21 cellular contexts compared by ENCODE assay signal in genomic region chr12:70309348-70309747, GRCh38.
"Had no signal": no experiment of that assay in that cellular context is flagged by ENCODE, and none has a peak within 500 bp of the region (broad histone marks: within the 10 kb centered on the region; RNA-seq: fewer than 3 reads in every experiment).

No MANE protein-coding gene starts in this region.

- H3K9me3 Mint-ChIP-seq: immature natural killer cell, type B pancreatic cell had no signal

- FAIRE-seq: endothelial cell of umbilical vein, urothelium cell line had no signal

- H3K4me1 Mint-ChIP-seq: endodermal cell, nephron progenitor cell had no signal

- H3K27me3 Mint-ChIP-seq: naive B cell, type B pancreatic cell had no signal

- H3K27ac Mint-ChIP-seq: endodermal cell, nephron progenitor cell, type B pancreatic cell had no signal

- H3K9me3 ChIP-seq: gastroesophageal sphincter, left ventricle myocardium inferior, psoas muscle had no signal

- ATAC-seq: gastroesophageal sphincter, left cardiac atrium, psoas muscle, sciatic nerve had no signal

- H3K27me3 ChIP-seq: gastroesophageal sphincter had no signal

- DNase-seq: effector CD4-positive, alpha-beta T cell; endodermal cell; erythroblast; foreskin fibroblast; immature natural killer cell; kidney; left cardiac atrium; left ventricle myocardium inferior; mesenchymal stem cell; naive B cell; nephron progenitor cell; psoas muscle; retina; stimulated activated naive CD4-positive, alpha-beta T cell treated with Interleukin-2 at 50 U/mL for 16 hours had no signal

- H3K4me3 Mint-ChIP-seq: endodermal cell, immature natural killer cell, naive B cell, nephron progenitor cell, type B pancreatic cell had no signal

- H3K4me3 ChIP-seq: coronary artery, gastroesophageal sphincter, left ventricle myocardium inferior, lung, psoas muscle had no signal

- H3K27ac ChIP-seq: coronary artery, gastroesophageal sphincter, left ventricle myocardium inferior, psoas muscle had no signal

- H3K4me1 ChIP-seq: left ventricle myocardium inferior had no signal
